In the genomic region with DNA sequence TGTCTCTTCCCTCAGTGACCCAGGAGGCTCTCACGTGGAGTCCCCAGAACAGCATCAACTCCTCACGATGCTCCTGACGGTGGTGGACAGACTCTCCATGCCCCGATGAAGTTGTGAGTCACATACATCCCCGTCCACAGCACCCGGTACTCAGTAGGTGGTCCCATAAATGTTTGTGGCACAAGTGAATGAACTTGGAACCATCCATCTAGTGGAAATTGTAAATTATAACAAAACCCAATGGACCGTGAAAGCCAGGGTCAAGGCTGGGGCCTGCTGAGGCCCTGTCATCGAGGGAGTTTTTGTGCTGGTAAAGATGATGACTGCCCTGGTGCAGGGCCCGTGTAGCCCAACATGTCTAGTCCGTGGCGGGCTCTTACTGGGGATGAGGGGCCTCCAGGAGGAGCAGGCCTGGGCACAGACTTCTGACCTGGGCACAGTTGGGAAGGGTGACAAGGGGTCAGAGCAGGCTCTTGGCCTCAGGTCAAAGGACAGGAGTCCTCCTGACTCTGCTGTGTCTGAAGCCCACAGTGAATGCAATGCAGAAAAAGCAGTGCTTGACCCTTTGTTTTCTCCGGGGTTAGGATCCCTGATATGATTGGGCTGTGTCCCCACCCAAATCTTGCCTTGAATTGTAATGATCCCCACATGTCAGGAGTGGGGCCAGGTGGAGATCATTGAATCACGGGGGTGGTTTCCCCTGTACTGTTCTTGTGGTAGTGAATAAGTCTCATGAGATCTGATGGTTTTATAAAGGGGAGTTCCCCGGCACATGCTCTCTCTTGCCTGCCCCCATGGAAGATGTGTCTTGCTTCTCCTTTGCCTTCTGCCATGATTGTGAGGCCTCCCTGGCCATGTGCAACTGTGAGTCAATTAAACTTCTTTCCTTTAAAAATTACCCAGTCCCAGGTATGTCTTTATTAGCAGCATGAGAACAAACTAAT, we compare ENCODE assay signal across 22 cellular contexts. TPM values are rescaled to one million over a fixed set of nuclear protein-coding genes. Genes with fewer than 3 reads are reported as not detected.
DNase-seq lines count a peak whose midpoint lies in the region; ATAC-seq and FAIRE-seq lines count a peak whose summit lies in the region.
"Had no signal": no experiment of that assay in that cellular context is flagged by ENCODE, and none has a peak within 500 bp of the region (broad histone marks: within the 10 kb centered on the region; RNA-seq: fewer than 3 reads in every experiment).

No MANE protein-coding gene starts in this region.

- peaks cover 7% of the 10 kb centered on the region for H3K27me3 Mint-ChIP-seq in activated naive CD4-positive, alpha-beta T cell treated with anti-CD3 and anti-CD28 coated beads, Interleukin-2, amount 10 ng/mL, durations not matched to agents 7 days and 5 days
- no peaks in the 10 kb centered on the region for H3K27me3 Mint-ChIP-seq in stimulated activated naive CD8-positive, alpha-beta T cell treated with anti-CD3 and anti-CD28 coated beads, Interleukin-15, amount 100 ng/mL, for 72 hours
- no peaks in the 10 kb centered on the region for H3K27me3 Mint-ChIP-seq in activated CD8-positive, alpha-beta memory T cell treated with anti-CD3 and anti-CD28 coated beads, Interleukin-2, amount 10 ng/mL, durations not matched to agents 7 days and 5 days
- H3K27me3 Mint-ChIP-seq: CD4-positive, CD25-positive, alpha-beta regulatory T cell had no signal

- H3K4me1 Mint-ChIP-seq in activated naive CD4-positive, alpha-beta T cell treated with anti-CD3 and anti-CD28 coated beads, Interleukin-2, amount 10 ng/mL, durations not matched to agents 7 days and 5 days: peaks cover 9% of the 10 kb centered on the region
- peaks cover 42% of the 10 kb centered on the region for H3K4me1 Mint-ChIP-seq in stimulated activated naive CD8-positive, alpha-beta T cell treated with anti-CD3 and anti-CD28 coated beads, Interleukin-15, amount 100 ng/mL, for 72 hours
- peaks cover 2% of the 10 kb centered on the region for H3K4me1 Mint-ChIP-seq in activated CD8-positive, alpha-beta memory T cell treated with anti-CD3 and anti-CD28 coated beads, Interleukin-2, amount 10 ng/mL, durations not matched to agents 7 days and 5 days

- CTCF ChIA-PET in activated naive CD4-positive, alpha-beta T cell treated with anti-CD3 and anti-CD28 coated beads, Interleukin-2, amount 10 ng/mL, durations not matched to agents 7 days and 5 days (lab: Charles Lee): no interaction called here
- CTCF ChIA-PET in activated CD8-positive, alpha-beta memory T cell treated with anti-CD3 and anti-CD28 coated beads, Interleukin-2, amount 10 ng/mL, durations not matched to agents 7 days and 5 days (lab: Charles Lee): no interaction called here

- peak; percentile 91 for FAIRE-seq in RCC 7860 (lab: Jason Lieb, UNC)
- FAIRE-seq: endometrium, GM12892, GM19239, small intestine had no signal

- H3K36me3 Mint-ChIP-seq in activated naive CD4-positive, alpha-beta T cell treated with anti-CD3 and anti-CD28 coated beads, Interleukin-2, amount 10 ng/mL, durations not matched to agents 7 days and 5 days: no peaks in the 10 kb centered on the region
- peaks cover 4% of the 10 kb centered on the region for H3K36me3 Mint-ChIP-seq in activated CD8-positive, alpha-beta memory T cell treated with anti-CD3 and anti-CD28 coated beads, Interleukin-2, amount 10 ng/mL, durations not matched to agents 7 days and 5 days

- peak; percentile 8 for DNase-seq in activated naive CD4-positive, alpha-beta T cell treated with anti-CD3 and anti-CD28 coated beads, Interleukin-2, amount 10 ng/mL, durations not matched to agents 7 days and 5 days
- no peak for DNase-seq in activated naive CD4-positive, alpha-beta T cell (lab: John Stamatoyannopoulos, UW)
- peak; percentile 90 for DNase-seq in RCC 7860 (ENCODE audit: low spot score)
- peak; percentile 42 for DNase-seq in kidney tubule cell (ENCODE audit: low spot score)
- no peak for DNase-seq in stimulated activated naive CD8-positive, alpha-beta T cell treated with anti-CD3 and anti-CD28 coated beads, Interleukin-15, amount 100 ng/mL, for 72 hours
- DNase-seq in activated CD8-positive, alpha-beta memory T cell treated with anti-CD3 and anti-CD28 coated beads, Interleukin-2, amount 10 ng/mL, durations not matched to agents 7 days and 5 days: no peak
- no peak for DNase-seq in NCI-H128 (lab: John Stamatoyannopoulos, UW; ENCODE audit: unreplicated experiment)
- DNase-seq: adrenal gland; CD4-positive, CD25-positive, alpha-beta regulatory T cell; left ventricle myocardium superior; NCI-H1694; NCI-H2171 treated with DMSO at 0.1 percent for 48 hours; NCI-H526 treated with DMSO at 0.1 percent for 48 hours; SIG-M5 had no signal

- no peak for ATAC-seq in stimulated activated naive CD8-positive, alpha-beta T cell treated with anti-CD3 and anti-CD28 coated beads, Interleukin-15, amount 100 ng/mL, for 72 hours
- no peak for ATAC-seq in HG02852 (IDR thresholded peaks at IDR 0.05; ENCODE audit: unreplicated experiment)
- no peak for ATAC-seq in activated CD8-positive, alpha-beta memory T cell treated with anti-CD3 and anti-CD28 coated beads, Interleukin-2, amount 10 ng/mL, durations not matched to agents 7 days and 5 days
- ATAC-seq: GM23338, left ventricle myocardium superior, mucosa of descending colon had no signal

- peak overlapping the region; percentile 51 for H3K27ac Mint-ChIP-seq in activated naive CD4-positive, alpha-beta T cell treated with anti-CD3 and anti-CD28 coated beads, Interleukin-2, amount 10 ng/mL, durations not matched to agents 7 days and 5 days
- H3K27ac Mint-ChIP-seq in stimulated activated naive CD8-positive, alpha-beta T cell treated with anti-CD3 and anti-CD28 coated beads, Interleukin-15, amount 100 ng/mL, for 72 hours: peak overlapping the region; percentile 78 to 88
- no peak overlapping the region for H3K27ac Mint-ChIP-seq in activated CD8-positive, alpha-beta memory T cell treated with anti-CD3 and anti-CD28 coated beads, Interleukin-2, amount 10 ng/mL, durations not matched to agents 7 days and 5 days
- H3K27ac Mint-ChIP-seq: CD4-positive, CD25-positive, alpha-beta regulatory T cell; GM23338 had no signal

- peaks cover 6% of the 10 kb centered on the region for H3K9me3 Mint-ChIP-seq in activated naive CD4-positive, alpha-beta T cell treated with anti-CD3 and anti-CD28 coated beads, Interleukin-2, amount 10 ng/mL, durations not matched to agents 7 days and 5 days
- H3K9me3 Mint-ChIP-seq in stimulated activated naive CD8-positive, alpha-beta T cell treated with anti-CD3 and anti-CD28 coated beads, Interleukin-15, amount 100 ng/mL, for 72 hours: peaks cover 0 to 22% of the 10 kb centered on the region in 2 donors
- peaks cover 4% of the 10 kb centered on the region for H3K9me3 Mint-ChIP-seq in activated CD8-positive, alpha-beta memory T cell treated with anti-CD3 and anti-CD28 coated beads, Interleukin-2, amount 10 ng/mL, durations not matched to agents 7 days and 5 days (ENCODE audit: low read depth)

- H3K4me3 Mint-ChIP-seq in activated naive CD4-positive, alpha-beta T cell treated with anti-CD3 and anti-CD28 coated beads, Interleukin-2, amount 10 ng/mL, durations not matched to agents 7 days and 5 days: no peak overlapping the region
- H3K4me3 Mint-ChIP-seq in stimulated activated naive CD8-positive, alpha-beta T cell treated with anti-CD3 and anti-CD28 coated beads, Interleukin-15, amount 100 ng/mL, for 72 hours: no peak overlapping the region
- H3K4me3 Mint-ChIP-seq in activated CD8-positive, alpha-beta memory T cell treated with anti-CD3 and anti-CD28 coated beads, Interleukin-2, amount 10 ng/mL, durations not matched to agents 7 days and 5 days: no peak overlapping the region
- H3K4me3 Mint-ChIP-seq: CD4-positive, CD25-positive, alpha-beta regulatory T cell; GM23338; neural crest cell had no signal

RNA-seq across cellular contexts. Expression of a gene that starts 20.0 kb away (rescaled TPM):
- under 1 TPM; 0.26 to 0.56 TPM for total RNA-seq in activated CD8-positive, alpha-beta memory T cell treated with anti-CD3 and anti-CD28 coated beads, Interleukin-2, amount 10 ng/mL, durations not matched to agents 7 days and 5 days
- total RNA-seq: left ventricle myocardium superior had no signal

Comparison
In these comparisons a context has a peak if more than half of its experiments do, and no peak if none do; other contexts are left out.
1. DNase-seq: peak in activated naive CD4-positive, alpha-beta T cell treated with anti-CD3 and anti-CD28 coated beads, Interleukin-2, amount 10 ng/mL, durations not matched to agents 7 days and 5 days (single experiment), RCC 7860 (single experiment) and kidney tubule cell (single experiment); none in activated naive CD4-positive, alpha-beta T cell (0 of 4), stimulated activated naive CD8-positive, alpha-beta T cell treated with anti-CD3 and anti-CD28 coated beads, Interleukin-15, amount 100 ng/mL, for 72 hours (0 of 2), activated CD8-positive, alpha-beta memory T cell treated with anti-CD3 and anti-CD28 coated beads, Interleukin-2, amount 10 ng/mL, durations not matched to agents 7 days and 5 days (single experiment) and NCI-H128 (single experiment).